ENCODE assay signal across 10 cellular contexts in the genomic region with DNA sequence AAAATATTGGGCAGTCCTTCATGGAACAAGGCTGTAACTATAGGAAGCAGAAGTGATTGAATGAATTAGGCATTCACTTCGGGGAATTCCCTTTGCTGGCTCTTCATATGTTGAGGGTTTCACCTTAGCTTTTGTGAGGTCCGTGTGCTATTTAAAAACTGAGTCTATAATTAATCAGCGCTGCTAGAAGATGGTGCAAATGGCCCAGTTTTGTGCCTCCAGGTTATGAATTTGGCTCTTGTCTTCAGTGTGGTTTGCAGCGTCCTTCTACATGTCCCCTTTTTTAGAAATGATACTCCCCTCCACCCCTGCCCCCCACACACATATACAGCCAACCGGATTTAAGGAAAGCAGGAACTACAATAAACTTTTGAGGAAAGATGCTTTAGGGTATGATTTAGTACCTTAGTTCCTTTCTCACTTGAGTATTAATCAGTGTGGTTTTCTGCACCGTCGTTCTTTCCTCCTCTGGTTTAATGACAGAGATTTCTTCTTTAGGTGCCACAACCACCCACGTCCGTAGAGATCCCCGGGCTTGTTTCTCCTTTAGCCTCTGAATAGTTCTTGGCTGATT.
A peak's percentile ranks its signal among the peaks of the same experiment; 100 is the strongest.
DNase-seq lines count a peak whose midpoint lies in the region; ATAC-seq and TF ChIP-seq lines count a peak whose summit lies in the region.
"Had no signal": no experiment of that assay in that cellular context is flagged by ENCODE, and none has a peak within 500 bp of the region (broad histone marks: within the 10 kb centered on the region; RNA-seq: fewer than 3 reads in every experiment).

No MANE protein-coding gene starts in this region.

- H3K27ac Mint-ChIP-seq in activated B cell treated with CpG ODN at 0.5 μM for 24 hours, result peak overlapping the region; percentile 93

- ATAC-seq in GM19351 (IDR thresholded peaks at IDR 0.05; ENCODE audit: unreplicated experiment) (peak; percentile 93), HG02885 (IDR thresholded peaks at IDR 0.05; ENCODE audit: poor library complexity, unreplicated experiment) (peak; percentile 90), activated B cell treated with CpG ODN at 0.5 μM for 24 hours (ENCODE audit: low read depth) (peak; percentile 85)

- peak overlapping the region; percentile 16 for H3K4me3 ChIP-seq in GM12865 (ENCODE audit: low read depth, low read length)

- H3K4me3 Mint-ChIP-seq in activated B cell treated with CpG ODN at 0.5 μM for 24 hours, result peak overlapping the region; percentile 76

- H3K4me1 Mint-ChIP-seq in activated B cell treated with CpG ODN at 0.5 μM for 24 hours, result peaks cover 32% of the 10 kb centered on the region

- peak; percentile 69 for DNase-seq in GM12865 (ENCODE audit: low read depth)
- DNase-seq in activated B cell treated with CpG ODN at 0.5 μM for 24 hours, result no peak
- no peak for DNase-seq in inferior parietal cortex (ENCODE audit: extremely low spot score)
- DNase-seq in effector CD8-positive, alpha-beta T cell (lab: John Stamatoyannopoulos, UW), result no peak
- DNase-seq in NCI-H1105 (lab: John Stamatoyannopoulos, UW), result no peak
- DNase-seq in NCI-H774 (lab: John Stamatoyannopoulos, UW), result no peak
- DNase-seq: Caco-2 had no signal

- CTCF ChIA-PET in activated B cell treated with CpG ODN at 0.5 μM for 24 hours (lab: Charles Lee), result interaction anchor here (0.7 to 1.4 kb wide), 3 partner anchors 20 to 109 kb away, joined by 3 to 4 read pairs (median 3); no protein-coding TSS in a partner anchor

- H3K36me3 Mint-ChIP-seq in activated B cell treated with CpG ODN at 0.5 μM for 24 hours (ENCODE audit: low read depth), result peaks cover 26% of the 10 kb centered on the region

- intact Hi-C loops in activated B cell treated with CpG ODN at 0.5 μM for 24 hours (cut with micrococcal nuclease), result loop anchor here (1.0 to 5.0 kb wide), 3 partner anchors 10 to 34 kb away; no protein-coding TSS in a partner anchor

- no peak for TF ChIP-seq CTCF in GM12865 (IDR thresholded peaks at IDR 0.05; ENCODE audit: insufficient read depth, low read depth, low read length, missing control alignments)
- no peak for TF ChIP-seq CTCF in activated B cell treated with CpG ODN at 0.5 μM for 24 hours (IDR thresholded peaks at IDR 0.05)

- no peaks in the 10 kb centered on the region for H3K27me3 Mint-ChIP-seq in activated B cell treated with CpG ODN at 0.5 μM for 24 hours

- no peaks in the 10 kb centered on the region for H3K9me3 Mint-ChIP-seq in activated B cell treated with CpG ODN at 0.5 μM for 24 hours
- H3K9me3 Mint-ChIP-seq: activated naive CD4-positive, alpha-beta T cell treated with anti-CD3 and anti-CD28 coated beads, Interleukin-2, amount 50 U/mL, for 72 hours had no signal

- POLR2A ChIA-PET in activated B cell treated with CpG ODN at 0.5 μM for 24 hours (lab: Charles Lee), result interaction anchor here (0.7 to 2.2 kb wide), 8 partner anchors 12 to 174 kb away, joined by 3 to 13 read pairs (median 3); no protein-coding TSS in a partner anchor
